32 cellular contexts compared by ENCODE assay signal in the genomic region with DNA sequence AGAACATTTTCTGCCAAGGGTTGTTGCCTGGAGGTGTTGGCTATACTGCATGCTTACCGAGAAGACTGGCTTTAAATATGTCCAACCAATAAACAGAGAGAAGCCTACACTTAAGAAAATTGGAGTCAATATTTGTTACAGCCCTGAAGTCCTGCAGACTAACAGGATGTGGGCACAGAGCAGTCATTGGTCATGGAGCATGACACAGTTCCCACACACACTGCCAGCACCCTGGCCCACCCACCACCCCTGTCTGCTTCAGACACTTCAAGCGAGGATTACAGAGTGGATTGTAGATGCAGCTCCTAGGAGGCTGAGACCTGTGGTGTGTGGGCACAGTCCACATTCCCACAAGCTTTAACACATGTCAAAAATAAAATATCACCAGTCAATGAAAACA. TPM values are rescaled to one million over a fixed set of nuclear protein-coding genes. Genes with fewer than 3 reads are reported as not detected.
DNase-seq lines count a peak whose midpoint lies in the region; FAIRE-seq and TF ChIP-seq lines count a peak whose summit lies in the region.
"Had no signal": no experiment of that assay in that cellular context is flagged by ENCODE, and none has a peak within 500 bp of the region (broad histone marks: within the 10 kb centered on the region; RNA-seq: fewer than 3 reads in every experiment).

No MANE protein-coding gene starts in this region.

- H3K4me2 ChIP-seq in astrocyte (ENCODE audit: low read length) = peak overlapping the region; percentile 6
- no peak overlapping the region for H3K4me2 ChIP-seq in neuronal stem cell (ENCODE audit: insufficient read depth, low read length, poor library complexity, severe bottlenecking)

- WGBS in neuronal stem cell (ENCODE audit: extremely low coverage in 2 of 2, insufficient read length in 2 of 2, insufficient replicate concordance in 1 of 2), 2 donors = no CpG with 5 or more reads among the region's 2 CpGs

- no peaks in the 10 kb centered on the region for H3K9me3 ChIP-seq in CD8-positive, alpha-beta memory T cell (ENCODE audit: low read length)
- no peaks in the 10 kb centered on the region for H3K9me3 ChIP-seq in astrocyte (ENCODE audit: insufficient read depth, low read depth, low read length)
- no peaks in the 10 kb centered on the region for H3K9me3 ChIP-seq in neuronal stem cell (replicated peaks in 1 of 2; ENCODE audit: control insufficient read depth in 2 of 2, insufficient read depth in 1 of 2, low read depth in 1 of 2, low read length in 2 of 2)
- H3K9me3 ChIP-seq: ovary, right atrium auricular region, stomach, tibial nerve had no signal

- no peak overlapping the region for H2AFZ ChIP-seq in astrocyte (ENCODE audit: low read depth, low read length)
- no peak overlapping the region for H2AFZ ChIP-seq in neuronal stem cell (ENCODE audit: low read length)

- H4K8ac ChIP-seq in neuronal stem cell (ENCODE audit: low read depth, low read length) = no peak overlapping the region

- CTCF ChIA-PET in CD8-positive, alpha-beta memory T cell (lab: Charles Lee) = no interaction called here

- no peak overlapping the region for H2AK5ac ChIP-seq in neuronal stem cell (ENCODE audit: low read depth, low read length)

- H3K27me3 ChIP-seq in CD8-positive, alpha-beta memory T cell (ENCODE audit: insufficient read depth, low read length, poor library complexity, severe bottlenecking) = no peaks in the 10 kb centered on the region
- H3K27me3 ChIP-seq in astrocyte (ENCODE audit: insufficient read depth, low read length) (no peaks in the 10 kb centered on the region), neuronal stem cell (ENCODE audit: control insufficient read depth in 3 of 3, insufficient read depth in 3 of 3, low read depth in 1 of 3, low read length in 3 of 3) (no peaks in the 10 kb centered on the region)
- H3K27me3 ChIP-seq: foreskin keratinocyte, ovary, right atrium auricular region, stomach, tibial nerve had no signal

- no peak overlapping the region for H3K14ac ChIP-seq in neuronal stem cell (ENCODE audit: low read length)

- no peaks in the 10 kb centered on the region for H3K36me3 Mint-ChIP-seq in CD8-positive, alpha-beta memory T cell
- H3K36me3 Mint-ChIP-seq in astrocyte (ENCODE audit: low read depth, unreplicated experiment) (peaks cover 2% of the 10 kb centered on the region), nephron progenitor cell (ENCODE audit: low read depth) (no peaks in the 10 kb centered on the region), type B pancreatic cell (no peaks in the 10 kb centered on the region)
- H3K36me3 Mint-ChIP-seq: activated CD4-positive, alpha-beta memory T cell treated with anti-CD3 and anti-CD28 coated beads for 36 hours; brain; CD4-positive, CD25-positive, alpha-beta regulatory T cell; naive B cell had no signal

- no peaks in the 10 kb centered on the region for H3K79me2 ChIP-seq in astrocyte (ENCODE audit: insufficient read depth, low read length)

- TF ChIP-seq CTCF in astrocyte (IDR thresholded peaks at IDR 0.05; ENCODE audit: insufficient read depth, low read depth, low read length) (no peak), nephron progenitor cell (IDR thresholded peaks at IDR 0.05) (no peak), type B pancreatic cell (conservative IDR thresholded peaks at IDR 0.05) (no peak)

- no peaks in the 10 kb centered on the region for H3K36me3 ChIP-seq in CD8-positive, alpha-beta memory T cell (ENCODE audit: insufficient read depth, low read length)
- no peaks in the 10 kb centered on the region for H3K36me3 ChIP-seq in astrocyte (ENCODE audit: insufficient read depth, low read length)
- H3K36me3 ChIP-seq in neuronal stem cell (replicated peaks in 1 of 2; ENCODE audit: control insufficient read depth in 2 of 2, insufficient read depth in 2 of 2, low read length in 2 of 2) = no peaks in the 10 kb centered on the region
- H3K36me3 ChIP-seq: ovary, right atrium auricular region, stomach, tibial nerve had no signal

- H2BK15ac ChIP-seq in neuronal stem cell (ENCODE audit: low read length) = no peak overlapping the region

- H3K27ac ChIP-seq in CD8-positive, alpha-beta memory T cell (ENCODE audit: low read depth, low read length) = no peak overlapping the region
- H3K27ac ChIP-seq in astrocyte (ENCODE audit: low read depth, low read length) (no peak overlapping the region), neuronal stem cell (replicated peaks; ENCODE audit: low read length) (no peak overlapping the region)
- H3K27ac ChIP-seq: foreskin keratinocyte, ovary, right atrium auricular region, stomach, tibial nerve had no signal

- H3K9me3 Mint-ChIP-seq in CD8-positive, alpha-beta memory T cell = no peaks in the 10 kb centered on the region
- H3K9me3 Mint-ChIP-seq in astrocyte (ENCODE audit: unreplicated experiment) = no peaks in the 10 kb centered on the region
- H3K9me3 Mint-ChIP-seq in nephron progenitor cell = no peaks in the 10 kb centered on the region
- no peaks in the 10 kb centered on the region for H3K9me3 Mint-ChIP-seq in type B pancreatic cell
- H3K9me3 Mint-ChIP-seq: activated CD4-positive, alpha-beta memory T cell treated with anti-CD3 and anti-CD28 coated beads for 36 hours; naive B cell had no signal

- H3K27ac Mint-ChIP-seq in CD8-positive, alpha-beta memory T cell = peak overlapping the region; percentile 61 to 89 (median 78)
- H3K27ac Mint-ChIP-seq in astrocyte (ENCODE audit: unreplicated experiment) = no peak overlapping the region
- no peak overlapping the region for H3K27ac Mint-ChIP-seq in nephron progenitor cell
- H3K27ac Mint-ChIP-seq in type B pancreatic cell = no peak overlapping the region
- H3K27ac Mint-ChIP-seq: activated CD4-positive, alpha-beta memory T cell treated with anti-CD3 and anti-CD28 coated beads for 36 hours; CD4-positive, CD25-positive, alpha-beta regulatory T cell had no signal

- H2BK5ac ChIP-seq in neuronal stem cell (ENCODE audit: low read length) = no peak overlapping the region

- H3K4me3 ChIP-seq in CD8-positive, alpha-beta memory T cell (ENCODE audit: low read length) = no peak overlapping the region
- H3K4me3 ChIP-seq in astrocyte (ENCODE audit: insufficient read depth, low read depth, low read length) = no peak overlapping the region
- no peak overlapping the region for H3K4me3 ChIP-seq in neuronal stem cell (ENCODE audit: low read length in 2 of 2)
- H3K4me3 ChIP-seq: ovary, right atrium auricular region, stomach, tibial nerve had no signal

- peaks cover 24 to 33% (median 28%) of the 10 kb centered on the region in 3 donors for H3K4me1 Mint-ChIP-seq in CD8-positive, alpha-beta memory T cell
- H3K4me1 Mint-ChIP-seq in astrocyte (ENCODE audit: low read depth, unreplicated experiment) (peaks cover 9% of the 10 kb centered on the region), nephron progenitor cell (peaks cover 40% of the 10 kb centered on the region), type B pancreatic cell (ENCODE audit: unreplicated experiment) (peaks cover 23% of the 10 kb centered on the region)
- H3K4me1 Mint-ChIP-seq: naive B cell had no signal

- H3K9ac ChIP-seq in astrocyte (ENCODE audit: low read length) (no peak overlapping the region), neuronal stem cell (ENCODE audit: low read depth, low read length, poor library complexity) (no peak overlapping the region)

- POLR2A ChIA-PET in CD8-positive, alpha-beta memory T cell (lab: Charles Lee) = no interaction called here

- H2BK120ac ChIP-seq in neuronal stem cell (ENCODE audit: low read depth, low read length) = no peak overlapping the region

- no peak overlapping the region for H4K91ac ChIP-seq in neuronal stem cell (ENCODE audit: low read depth, low read length, poor library complexity)

- peaks cover 3 to 11% of the 10 kb centered on the region in 2 donors for H3K27me3 Mint-ChIP-seq in CD8-positive, alpha-beta memory T cell
- H3K27me3 Mint-ChIP-seq in astrocyte (ENCODE audit: low read depth, unreplicated experiment) (peaks cover 4% of the 10 kb centered on the region), nephron progenitor cell (ENCODE audit: low read depth, poor library complexity) (no peaks in the 10 kb centered on the region), type B pancreatic cell (no peaks in the 10 kb centered on the region)
- H3K27me3 Mint-ChIP-seq: CD4-positive, CD25-positive, alpha-beta regulatory T cell; naive B cell had no signal

- peak overlapping the region; percentile 36 for H3K18ac ChIP-seq in neuronal stem cell (ENCODE audit: low read length)

- no peaks in the 10 kb centered on the region for H4K20me1 ChIP-seq in astrocyte (ENCODE audit: insufficient read depth, low read length)

- H3K4ac ChIP-seq in neuronal stem cell (ENCODE audit: low read length) = no peak overlapping the region

- H3K79me1 ChIP-seq in neuronal stem cell (ENCODE audit: low read depth, low read length) = no peaks in the 10 kb centered on the region

- H3K4me3 Mint-ChIP-seq in CD8-positive, alpha-beta memory T cell = peak overlapping the region in 3 of 7 donors; percentile 23 to 56 (median 30)
- no peak overlapping the region for H3K4me3 Mint-ChIP-seq in astrocyte (ENCODE audit: unreplicated experiment)
- no peak overlapping the region for H3K4me3 Mint-ChIP-seq in nephron progenitor cell
- H3K4me3 Mint-ChIP-seq in type B pancreatic cell = no peak overlapping the region
- H3K4me3 Mint-ChIP-seq: activated CD4-positive, alpha-beta memory T cell treated with anti-CD3 and anti-CD28 coated beads for 36 hours; brain; CD4-positive, CD25-positive, alpha-beta regulatory T cell; naive B cell had no signal

- FAIRE-seq in astrocyte (lab: Jason Lieb, UNC) = no peak
- FAIRE-seq: GM18507 had no signal

- peak in 1 of 5 donors; percentile 6 for DNase-seq in CD8-positive, alpha-beta memory T cell
- DNase-seq in HT1080 (ENCODE audit: low read depth) (peak; percentile 80), astrocyte (ENCODE audit: low read depth) (peak; percentile 18), neuronal stem cell (ENCODE audit: low spot score) (no peak), nephron progenitor cell (no peak), occipital lobe (lab: John Stamatoyannopoulos, UW) (no peak), type B pancreatic cell (ENCODE audit: extremely low spot score, unreplicated experiment) (no peak)
- DNase-seq in stimulated activated naive CD4-positive, alpha-beta T cell (lab: John Stamatoyannopoulos, UW) = no peak
- DNase-seq: activated CD4-positive, alpha-beta memory T cell treated with anti-CD3 and anti-CD28 coated beads for 36 hours; activated CD4-positive, CD25-positive, alpha-beta regulatory T cell; activated effector memory CD4-positive, alpha-beta T cell treated with Interleukin-2 at 50 U/mL for 16 hours; CD4-positive, CD25-positive, alpha-beta regulatory T cell; DMS 273 treated with DMSO at 0.1 percent for 48 hours; effector CD8-positive, alpha-beta T cell; foreskin keratinocyte; GDM1; KG1; mesenchymal stem cell; MV-4-11; naive B cell; NCI-H1694; NCI-H226; NCI-H774; ovary; stimulated activated CD4-positive, alpha-beta T cell treated with anti-CD3 and anti-CD28 coated beads, Interleukin-12 subunit alpha, Interleukin-12 subunit beta, amount 100 ng/mL, for 4 hours; stimulated activated CD4-positive, alpha-beta T cell treated with anti-CD3 and anti-CD28 coated beads, Interleukin-4, amount 100 ng/mL, for 24 hours; stomach; T-helper 9 cell had no signal

- H3K23ac ChIP-seq in neuronal stem cell (ENCODE audit: low read depth, low read length, poor library complexity) = no peak overlapping the region

- peaks cover 9% of the 10 kb centered on the region for H3K4me1 ChIP-seq in CD8-positive, alpha-beta memory T cell (ENCODE audit: insufficient read depth, low read length)
- H3K4me1 ChIP-seq in astrocyte (ENCODE audit: insufficient read depth, low read length) = no peaks in the 10 kb centered on the region
- peaks cover 0 to 2% of the 10 kb centered on the region in 2 donors for H3K4me1 ChIP-seq in neuronal stem cell (ENCODE audit: control insufficient read depth in 2 of 2, insufficient read depth in 1 of 2, low read depth in 1 of 2, low read length in 2 of 2)
- H3K4me1 ChIP-seq: foreskin keratinocyte, right atrium auricular region, tibial nerve had no signal

- no peak overlapping the region for H2BK12ac ChIP-seq in neuronal stem cell (ENCODE audit: low read length)

RNA-seq across cellular contexts. Expression of a gene that starts 21.0 kb away (rescaled TPM):
- total RNA-seq in CD8-positive, alpha-beta memory T cell = under 1 TPM; 0.51 to 0.57 TPM
- 0.47 TPM for polyA plus RNA-seq in CD8-positive, alpha-beta memory T cell
- total RNA-seq in HT1080 (2014; rRNA removed; shearing (Covaris generic)) = not detected in 2 replicates
- polyA plus RNA-seq in HT1080 (2015; cell fraction: cytosol; rRNA removed) = not detected in 2 replicates
- not detected in 2 replicates for polyA plus RNA-seq in HT1080 (2015; cell fraction: nucleus; rRNA removed)
- total RNA-seq in astrocyte = 2.4 and 3.5 TPM in 2 replicates
- 5.6 TPM for polyA plus RNA-seq in neuronal stem cell (2013, experiment 1 of 2)
- polyA plus RNA-seq in neuronal stem cell (2013, experiment 2 of 2) = 5.1 TPM
- total RNA-seq in occipital lobe = 30.7 TPM
- 3.6 and 6.1 TPM in 2 replicates for total RNA-seq in type B pancreatic cell (ENCODE audit: low replicate concordance)
- total RNA-seq: activated CD4-positive, alpha-beta memory T cell treated with anti-CD3 and anti-CD28 coated beads for 36 hours; CD4-positive, CD25-positive, alpha-beta regulatory T cell had no signal

Comparison
In these comparisons a context has a peak if more than half of its experiments do, and no peak if none do; other contexts are left out.
1. DNase-seq: peak in HT1080 (single experiment) and astrocyte (single experiment); none in neuronal stem cell (single experiment), nephron progenitor cell (single experiment), occipital lobe (single experiment), stimulated activated naive CD4-positive, alpha-beta T cell (0 of 6) and type B pancreatic cell (single experiment).
2. H3K27ac Mint-ChIP-seq: peak in CD8-positive, alpha-beta memory T cell (8 of 8); none in astrocyte (single experiment), nephron progenitor cell (single experiment) and type B pancreatic cell (single experiment).